In the genomic region with DNA sequence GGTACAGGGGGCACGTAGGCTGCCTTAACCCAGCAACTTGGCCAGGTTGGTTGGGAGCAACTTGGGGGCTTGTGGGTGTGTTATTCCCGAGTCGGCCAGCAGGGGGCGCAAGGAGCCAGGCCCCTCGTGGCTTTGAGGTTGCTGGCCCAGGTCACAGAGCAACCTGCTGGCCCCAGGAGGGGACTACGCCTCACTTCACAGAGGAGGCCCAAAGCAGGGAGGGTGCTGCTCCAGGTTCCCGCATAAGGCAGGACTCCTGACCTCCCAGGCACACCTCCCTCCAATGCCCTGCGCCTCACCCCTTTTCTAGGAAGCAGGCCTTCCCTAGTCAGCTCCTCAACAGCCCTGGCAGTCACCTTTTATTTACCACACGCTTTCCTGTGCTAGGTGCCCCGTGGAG, we compare ENCODE assay signal across 1 cellular context.
A peak's percentile ranks its signal among the peaks of the same experiment; 100 is the strongest.
TF ChIP-seq lines count a peak whose summit lies in the region.

No MANE protein-coding gene starts in this region.

TF ChIP-seq in HepG2, 621 proteins besides CTCF, POLR2A, EP300 and RAD21 (continues in another document):
- TF ChIP-seq ZNF326 (CRISPR knock-in tag; IDR thresholded peaks at IDR 0.05; ENCODE audit: borderline replicate concordance) (no peak), ZNF431 (CRISPR knock-in tag; IDR thresholded peaks at IDR 0.05; ENCODE audit: borderline replicate concordance, low read depth) (no peak), ZNF660 (CRISPR knock-in tag; IDR thresholded peaks at IDR 0.05; ENCODE audit: borderline replicate concordance, low read depth) (no peak), GPN1 (CRISPR knock-in tag; IDR thresholded peaks at IDR 0.05; ENCODE audit: borderline replicate concordance) (no peak), HNRNPK (IDR thresholded peaks at IDR 0.05; ENCODE audit: low read depth, low read length, poor library complexity, severe bottlenecking) (no peak), KLF9 (CRISPR knock-in tag; IDR thresholded peaks at IDR 0.05; ENCODE audit: low read depth) (no peak), ZC3H4 (CRISPR knock-in tag; IDR thresholded peaks at IDR 0.05; ENCODE audit: borderline replicate concordance) (no peak), HOXA9 (CRISPR knock-in tag; IDR thresholded peaks at IDR 0.05; ENCODE audit: borderline replicate concordance) (no peak), TBX2 (CRISPR knock-in tag; IDR thresholded peaks at IDR 0.05; ENCODE audit: borderline replicate concordance) (peak; percentile 35; the same call in 1 of the 2 replicates), POLR2AphosphoS2 (IDR thresholded peaks at IDR 0.05; ENCODE audit: low read depth, low read length) (no peak), EED (CRISPR knock-in tag; IDR thresholded peaks at IDR 0.05) (0 out of 2 replicates have a peak, but pooled peaks have one; percentile 36), FOXA1 (IDR thresholded peaks at IDR 0.05) (no peak), FOXA1 (CRISPR knock-in tag; IDR thresholded peaks at IDR 0.05) (0 out of 2 replicates have a peak, but pooled peaks have one; percentile 13), SP4 (CRISPR knock-in tag; IDR thresholded peaks at IDR 0.05) (0 out of 2 replicates have a peak, but pooled peaks have one; percentile 30), SALL2 (CRISPR knock-in tag; IDR thresholded peaks at IDR 0.05) (peak; percentile 41; the same call in 1 of the 2 replicates), HOXA5 (CRISPR knock-in tag; IDR thresholded peaks at IDR 0.05) (peak; percentile 50; the same call in 1 of the 2 replicates), ZNF607 (CRISPR knock-in tag; IDR thresholded peaks at IDR 0.05; ENCODE audit: borderline replicate concordance) (0 out of 2 replicates have a peak, but pooled peaks have one; percentile 59), ZNF510 (CRISPR knock-in tag; IDR thresholded peaks at IDR 0.05; ENCODE audit: low read depth) (no peak), HOXD1 (CRISPR knock-in tag; IDR thresholded peaks at IDR 0.05) (no peak), BORCS8-MEF2B (CRISPR knock-in tag; IDR thresholded peaks at IDR 0.05) (peak; percentile 52; the same call in 1 of the 2 replicates), TCF7L2 (IDR thresholded peaks at IDR 0.05; ENCODE audit: low read depth, low read length) (no peak), ZNF350 (CRISPR knock-in tag; IDR thresholded peaks at IDR 0.05; ENCODE audit: borderline replicate concordance, low read depth) (no peak; the same call in 1 of the 2 replicates), EHMT2 (IDR thresholded peaks at IDR 0.05; ENCODE audit: borderline replicate concordance, low read depth, low read length) (no peak), ZBTB7A (CRISPR knock-in tag; IDR thresholded peaks at IDR 0.05) (no peak), ZBTB38 (CRISPR knock-in tag; IDR thresholded peaks at IDR 0.05) (peak; percentile 76), NRL (CRISPR knock-in tag; IDR thresholded peaks at IDR 0.05; ENCODE audit: borderline replicate concordance) (no peak; the same call in 1 of the 2 replicates), ZNF724P (CRISPR knock-in tag; IDR thresholded peaks at IDR 0.05; ENCODE audit: borderline replicate concordance) (no peak), IRF2 (CRISPR knock-in tag; IDR thresholded peaks at IDR 0.05) (no peak), CBX5 (CRISPR knock-in tag; IDR thresholded peaks at IDR 0.05; ENCODE audit: borderline replicate concordance) (peak; percentile 27; the same call in 1 of the 2 replicates), ETV6 (CRISPR knock-in tag; conservative IDR thresholded peaks at IDR 0.05) (no peak), RBFOX2 (IDR thresholded peaks at IDR 0.05; ENCODE audit: low read depth, low read length) (no peak), NFATC3 (CRISPR knock-in tag; IDR thresholded peaks at IDR 0.05) (no peak), ZNF747 (CRISPR knock-in tag; IDR thresholded peaks at IDR 0.05; ENCODE audit: borderline replicate concordance) (no peak), SALL1 (CRISPR knock-in tag; IDR thresholded peaks at IDR 0.05) (peak; percentile 60), ZSCAN30 (CRISPR knock-in tag; IDR thresholded peaks at IDR 0.05) (no peak), MXD4 (CRISPR knock-in tag; IDR thresholded peaks at IDR 0.05) (0 out of 2 replicates have a peak, but pooled peaks have one; percentile 31), TEAD3 (CRISPR knock-in tag; optimal IDR thresholded peaks at IDR 0.05; ENCODE audit: borderline replicate concordance) (peak; percentile 32), BHLHE40 (IDR thresholded peaks at IDR 0.05; ENCODE audit: low read length) (no peak), ZNF773 (CRISPR knock-in tag; IDR thresholded peaks at IDR 0.05; ENCODE audit: borderline replicate concordance) (0 out of 2 replicates have a peak, but pooled peaks have one; percentile 72), ZNF556 (CRISPR knock-in tag; IDR thresholded peaks at IDR 0.05; ENCODE audit: borderline replicate concordance) (no peak)
- TF ChIP-seq, protein P1, sequence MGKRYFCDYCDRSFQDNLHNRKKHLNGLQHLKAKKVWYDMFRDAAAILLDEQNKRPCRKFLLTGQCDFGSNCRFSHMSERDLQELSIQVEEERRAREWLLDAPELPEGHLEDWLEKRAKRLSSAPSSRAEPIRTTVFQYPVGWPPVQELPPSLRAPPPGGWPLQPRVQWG (CRISPR knock-in tag; IDR thresholded peaks at IDR 0.05; ENCODE audit: borderline replicate concordance, low read depth), result no peak
- TF ChIP-seq, protein P2, sequence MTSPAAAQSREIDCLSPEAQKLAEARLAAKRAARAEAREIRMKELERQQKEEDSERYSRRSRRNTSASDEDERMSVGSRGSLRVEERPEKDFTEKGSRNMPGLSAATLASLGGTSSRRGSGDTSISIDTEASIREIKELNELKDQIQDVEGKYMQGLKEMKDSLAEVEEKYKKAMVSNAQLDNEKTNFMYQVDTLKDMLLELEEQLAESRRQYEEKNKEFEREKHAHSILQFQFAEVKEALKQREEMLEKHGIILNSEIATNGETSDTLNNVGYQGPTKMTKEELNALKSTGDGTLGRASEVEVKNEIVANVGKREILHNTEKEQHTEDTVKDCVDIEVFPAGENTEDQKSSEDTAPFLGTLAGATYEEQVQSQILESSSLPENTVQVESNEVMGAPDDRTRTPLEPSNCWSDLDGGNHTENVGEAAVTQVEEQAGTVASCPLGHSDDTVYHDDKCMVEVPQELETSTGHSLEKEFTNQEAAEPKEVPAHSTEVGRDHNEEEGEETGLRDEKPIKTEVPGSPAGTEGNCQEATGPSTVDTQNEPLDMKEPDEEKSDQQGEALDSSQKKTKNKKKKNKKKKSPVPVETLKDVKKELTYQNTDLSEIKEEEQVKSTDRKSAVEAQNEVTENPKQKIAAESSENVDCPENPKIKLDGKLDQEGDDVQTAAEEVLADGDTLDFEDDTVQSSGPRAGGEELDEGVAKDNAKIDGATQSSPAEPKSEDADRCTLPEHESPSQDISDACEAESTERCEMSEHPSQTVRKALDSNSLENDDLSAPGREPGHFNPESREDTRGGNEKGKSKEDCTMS (CRISPR knock-in tag; conservative IDR thresholded peaks at IDR 0.05), result no peak
- TF ChIP-seq, protein P3, sequence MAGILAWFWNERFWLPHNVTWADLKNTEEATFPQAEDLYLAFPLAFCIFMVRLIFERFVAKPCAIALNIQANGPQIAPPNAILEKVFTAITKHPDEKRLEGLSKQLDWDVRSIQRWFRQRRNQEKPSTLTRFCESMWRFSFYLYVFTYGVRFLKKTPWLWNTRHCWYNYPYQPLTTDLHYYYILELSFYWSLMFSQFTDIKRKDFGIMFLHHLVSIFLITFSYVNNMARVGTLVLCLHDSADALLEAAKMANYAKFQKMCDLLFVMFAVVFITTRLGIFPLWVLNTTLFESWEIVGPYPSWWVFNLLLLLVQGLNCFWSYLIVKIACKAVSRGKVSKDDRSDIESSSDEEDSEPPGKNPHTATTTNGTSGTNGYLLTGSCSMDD (CRISPR knock-in tag; IDR thresholded peaks at IDR 0.05), result no peak
- TF ChIP-seq, protein P4, sequence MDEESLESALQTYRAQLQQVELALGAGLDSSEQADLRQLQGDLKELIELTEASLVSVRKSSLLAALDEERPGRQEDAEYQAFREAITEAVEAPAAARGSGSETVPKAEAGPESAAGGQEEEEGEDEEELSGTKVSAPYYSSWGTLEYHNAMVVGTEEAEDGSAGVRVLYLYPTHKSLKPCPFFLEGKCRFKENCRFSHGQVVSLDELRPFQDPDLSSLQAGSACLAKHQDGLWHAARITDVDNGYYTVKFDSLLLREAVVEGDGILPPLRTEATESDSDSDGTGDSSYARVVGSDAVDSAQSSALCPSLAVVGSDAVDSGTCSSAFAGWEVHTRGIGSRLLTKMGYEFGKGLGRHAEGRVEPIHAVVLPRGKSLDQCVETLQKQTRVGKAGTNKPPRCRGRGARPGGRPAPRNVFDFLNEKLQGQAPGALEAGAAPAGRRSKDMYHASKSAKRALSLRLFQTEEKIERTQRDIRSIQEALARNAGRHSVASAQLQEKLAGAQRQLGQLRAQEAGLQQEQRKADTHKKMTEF (CRISPR knock-in tag; IDR thresholded peaks at IDR 0.05), result 0 out of 2 replicates have a peak, but pooled peaks have one; percentile 25
- TF ChIP-seq, protein P5, sequence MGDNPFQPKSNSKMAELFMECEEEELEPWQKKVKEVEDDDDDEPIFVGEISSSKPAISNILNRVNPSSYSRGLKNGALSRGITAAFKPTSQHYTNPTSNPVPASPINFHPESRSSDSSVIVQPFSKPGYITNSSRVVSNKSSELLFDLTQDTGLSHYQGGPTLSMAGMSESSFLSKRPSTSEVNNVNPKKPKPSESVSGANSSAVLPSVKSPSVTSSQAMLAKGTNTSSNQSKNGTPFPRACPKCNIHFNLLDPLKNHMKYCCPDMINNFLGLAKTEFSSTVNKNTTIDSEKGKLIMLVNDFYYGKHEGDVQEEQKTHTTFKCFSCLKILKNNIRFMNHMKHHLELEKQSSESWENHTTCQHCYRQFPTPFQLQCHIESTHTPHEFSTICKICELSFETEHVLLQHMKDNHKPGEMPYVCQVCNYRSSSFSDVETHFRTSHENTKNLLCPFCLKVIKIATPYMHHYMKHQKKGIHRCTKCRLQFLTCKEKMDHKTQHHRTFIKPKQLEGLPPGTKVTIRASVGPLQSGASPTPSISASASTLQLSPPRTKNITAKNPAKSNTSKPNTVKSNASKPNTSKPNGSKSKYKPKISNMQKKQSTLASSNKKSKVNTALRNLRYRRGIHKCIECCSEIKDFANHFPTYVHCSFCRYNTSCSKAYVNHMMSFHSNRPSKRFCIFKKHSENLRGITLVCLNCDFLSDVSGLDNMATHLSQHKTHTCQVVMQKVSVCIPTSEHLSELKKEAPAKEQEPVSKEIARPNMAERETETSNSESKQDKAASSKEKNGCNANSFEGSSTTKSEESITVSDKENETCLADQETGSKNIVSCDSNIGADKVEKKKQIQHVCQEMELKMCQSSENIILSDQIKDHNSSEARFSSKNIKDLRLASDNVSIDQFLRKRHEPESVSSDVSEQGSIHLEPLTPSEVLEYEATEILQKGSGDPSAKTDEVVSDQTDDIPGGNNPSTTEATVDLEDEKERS (CRISPR knock-in tag; IDR thresholded peaks at IDR 0.05), result peak; percentile 76; the same call in 1 of the 2 replicates
- TF ChIP-seq, protein P6, sequence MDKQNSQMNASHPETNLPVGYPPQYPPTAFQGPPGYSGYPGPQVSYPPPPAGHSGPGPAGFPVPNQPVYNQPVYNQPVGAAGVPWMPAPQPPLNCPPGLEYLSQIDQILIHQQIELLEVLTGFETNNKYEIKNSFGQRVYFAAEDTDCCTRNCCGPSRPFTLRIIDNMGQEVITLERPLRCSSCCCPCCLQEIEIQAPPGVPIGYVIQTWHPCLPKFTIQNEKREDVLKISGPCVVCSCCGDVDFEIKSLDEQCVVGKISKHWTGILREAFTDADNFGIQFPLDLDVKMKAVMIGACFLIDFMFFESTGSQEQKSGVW (CRISPR knock-in tag; IDR thresholded peaks at IDR 0.05; ENCODE audit: borderline replicate concordance), result no peak
- TF ChIP-seq, protein P7, sequence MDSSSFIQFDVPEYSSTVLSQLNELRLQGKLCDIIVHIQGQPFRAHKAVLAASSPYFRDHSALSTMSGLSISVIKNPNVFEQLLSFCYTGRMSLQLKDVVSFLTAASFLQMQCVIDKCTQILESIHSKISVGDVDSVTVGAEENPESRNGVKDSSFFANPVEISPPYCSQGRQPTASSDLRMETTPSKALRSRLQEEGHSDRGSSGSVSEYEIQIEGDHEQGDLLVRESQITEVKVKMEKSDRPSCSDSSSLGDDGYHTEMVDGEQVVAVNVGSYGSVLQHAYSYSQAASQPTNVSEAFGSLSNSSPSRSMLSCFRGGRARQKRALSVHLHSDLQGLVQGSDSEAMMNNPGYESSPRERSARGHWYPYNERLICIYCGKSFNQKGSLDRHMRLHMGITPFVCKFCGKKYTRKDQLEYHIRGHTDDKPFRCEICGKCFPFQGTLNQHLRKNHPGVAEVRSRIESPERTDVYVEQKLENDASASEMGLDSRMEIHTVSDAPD (CRISPR knock-in tag; IDR thresholded peaks at IDR 0.05), result no peak
- TF ChIP-seq, protein P8, sequence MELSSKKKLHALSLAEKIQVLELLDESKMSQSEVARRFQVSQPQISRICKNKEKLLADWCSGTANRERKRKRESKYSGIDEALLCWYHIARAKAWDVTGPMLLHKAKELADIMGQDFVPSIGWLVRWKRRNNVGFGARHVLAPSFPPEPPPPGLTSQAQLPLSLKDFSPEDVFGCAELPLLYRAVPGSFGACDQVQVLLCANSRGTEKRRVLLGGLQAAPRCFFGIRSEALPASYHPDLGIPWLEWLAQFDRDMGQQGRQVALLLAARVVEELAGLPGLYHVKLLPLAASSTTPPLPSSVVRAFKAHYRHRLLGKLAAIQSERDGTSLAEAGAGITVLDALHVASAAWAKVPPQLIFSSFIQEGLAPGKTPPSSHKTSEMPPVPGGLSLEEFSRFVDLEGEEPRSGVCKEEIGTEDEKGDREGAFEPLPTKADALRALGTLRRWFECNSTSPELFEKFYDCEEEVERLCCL (CRISPR knock-in tag; IDR thresholded peaks at IDR 0.05; ENCODE audit: borderline replicate concordance), result 0 out of 2 replicates have a peak, but pooled peaks have one; percentile 60
- TF ChIP-seq, protein P9, sequence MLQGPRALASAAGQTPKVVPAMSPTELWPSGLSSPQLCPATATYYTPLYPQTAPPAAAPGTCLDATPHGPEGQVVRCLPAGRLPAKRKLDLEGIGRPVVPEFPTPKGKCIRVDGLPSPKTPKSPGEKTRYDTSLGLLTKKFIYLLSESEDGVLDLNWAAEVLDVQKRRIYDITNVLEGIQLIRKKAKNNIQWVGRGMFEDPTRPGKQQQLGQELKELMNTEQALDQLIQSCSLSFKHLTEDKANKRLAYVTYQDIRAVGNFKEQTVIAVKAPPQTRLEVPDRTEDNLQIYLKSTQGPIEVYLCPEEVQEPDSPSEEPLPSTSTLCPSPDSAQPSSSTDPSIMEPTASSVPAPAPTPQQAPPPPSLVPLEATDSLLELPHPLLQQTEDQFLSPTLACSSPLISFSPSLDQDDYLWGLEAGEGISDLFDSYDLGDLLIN (CRISPR knock-in tag; IDR thresholded peaks at IDR 0.05; ENCODE audit: borderline replicate concordance), result no peak
- TF ChIP-seq, protein P10, sequence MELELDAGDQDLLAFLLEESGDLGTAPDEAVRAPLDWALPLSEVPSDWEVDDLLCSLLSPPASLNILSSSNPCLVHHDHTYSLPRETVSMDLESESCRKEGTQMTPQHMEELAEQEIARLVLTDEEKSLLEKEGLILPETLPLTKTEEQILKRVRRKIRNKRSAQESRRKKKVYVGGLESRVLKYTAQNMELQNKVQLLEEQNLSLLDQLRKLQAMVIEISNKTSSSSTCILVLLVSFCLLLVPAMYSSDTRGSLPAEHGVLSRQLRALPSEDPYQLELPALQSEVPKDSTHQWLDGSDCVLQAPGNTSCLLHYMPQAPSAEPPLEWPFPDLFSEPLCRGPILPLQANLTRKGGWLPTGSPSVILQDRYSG (CRISPR knock-in tag; IDR thresholded peaks at IDR 0.05), result no peak
- TF ChIP-seq, protein P11, sequence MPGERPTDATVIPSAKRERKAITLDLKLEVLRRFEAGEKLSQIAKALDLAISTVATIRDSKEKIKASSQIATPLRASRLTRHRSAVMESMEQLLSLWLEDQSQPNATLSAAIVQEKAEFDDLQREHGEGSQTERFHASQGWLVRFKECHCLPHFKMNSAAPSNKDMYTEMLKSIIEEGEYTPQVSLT (CRISPR knock-in tag; IDR thresholded peaks at IDR 0.05; ENCODE audit: borderline replicate concordance, low read depth), result no peak
